ENCODE assay signal across 22 cellular contexts in genomic region chr5:65816729-65817128, GRCh38.
"Had no signal": no experiment of that assay in that cellular context is flagged by ENCODE, and none has a peak within 500 bp of the region (broad histone marks: within the 10 kb centered on the region; RNA-seq: fewer than 3 reads in every experiment).

No MANE protein-coding gene starts in this region.

- H3K4me3 Mint-ChIP-seq: activated CD8-positive, alpha-beta T cell treated with anti-CD3 and anti-CD28 coated beads for 36 hours; activated naive CD4-positive, alpha-beta T cell treated with anti-CD3 and anti-CD28 coated beads, Interleukin-2, amount 50 U/mL, for 24 hours; activated T-cell treated with anti-CD3 and anti-CD28 coated beads, Interleukin-2, amount 50 U/mL, for 4 hours; stimulated activated naive B cell treated with anti-CD40 and anti-IgM and Interleukin-4, amounts not matched to agents 10 μg/mL and 1 μg/mL and 100 μg/mL, for 72 hours; T-helper 1 cell treated with Interleukin-12 subunit alpha and Interleukin-12 subunit beta and Interleukin-4 antibody, amounts not matched to agents 30 μg/mL and 1 μg/mL, for 36 hours; WTC11 had no signal

- H3K9ac ChIP-seq: parathyroid adenoma had no signal

- H3K27ac Mint-ChIP-seq: activated CD8-positive, alpha-beta T cell treated with anti-CD3 and anti-CD28 coated beads for 36 hours; activated naive CD4-positive, alpha-beta T cell treated with anti-CD3 and anti-CD28 coated beads, Interleukin-2, amount 50 U/mL, for 24 hours; stimulated activated naive B cell treated with anti-CD40 and anti-IgM and Interleukin-4, amounts not matched to agents 10 μg/mL and 1 μg/mL and 100 μg/mL, for 72 hours; T-helper 1 cell treated with Interleukin-12 subunit alpha and Interleukin-12 subunit beta and Interleukin-4 antibody, amounts not matched to agents 30 μg/mL and 1 μg/mL, for 36 hours; WTC11 had no signal

- H3K9me3 ChIP-seq: colonic mucosa, esophagus squamous epithelium, heart left ventricle, lower lobe of right lung, tibial nerve, vagina had no signal

- H2AFZ ChIP-seq: parathyroid adenoma had no signal

- DNase-seq: activated CD4-positive, alpha-beta T cell treated with anti-CD3 and anti-CD28 coated beads for 48 hours; activated CD8-positive, alpha-beta T cell treated with anti-CD3 and anti-CD28 coated beads for 36 hours; activated effector memory CD4-positive, alpha-beta T cell treated with anti-CD3 and anti-CD28 coated beads, Interleukin-2, amount 50 U/mL, for 16 hours; activated T-cell treated with anti-CD3 and anti-CD28 coated beads, Interleukin-2, amount 50 U/mL, for 4 hours; adrenal gland; colonic mucosa; esophagus squamous epithelium; foreskin melanocyte; heart left ventricle; left colon; lower lobe of right lung; midbrain; retina; stimulated activated CD4-positive, alpha-beta T cell treated with anti-CD3 and anti-CD28 coated beads, Interleukin-15, amount 100 ng/mL, for 24 hours; stimulated activated CD4-positive, alpha-beta T cell treated with anti-CD3 and anti-CD28 coated beads, Interleukin-4, amount 100 ng/mL, for 1 hour; stimulated activated naive B cell treated with anti-CD40 and anti-IgM and Interleukin-4, amounts not matched to agents 10 μg/mL and 1 μg/mL and 100 μg/mL, for 72 hours had no signal

- H3K9me3 Mint-ChIP-seq: activated CD8-positive, alpha-beta T cell treated with anti-CD3 and anti-CD28 coated beads for 36 hours; activated naive CD4-positive, alpha-beta T cell treated with anti-CD3 and anti-CD28 coated beads, Interleukin-2, amount 50 U/mL, for 24 hours; activated T-cell treated with anti-CD3 and anti-CD28 coated beads, Interleukin-2, amount 50 U/mL, for 4 hours; stimulated activated naive B cell treated with anti-CD40 and anti-IgM and Interleukin-4, amounts not matched to agents 10 μg/mL and 1 μg/mL and 100 μg/mL, for 72 hours; T-helper 1 cell treated with Interleukin-12 subunit alpha and Interleukin-12 subunit beta and Interleukin-4 antibody, amounts not matched to agents 30 μg/mL and 1 μg/mL, for 36 hours; WTC11 had no signal

- H3K27me3 Mint-ChIP-seq: activated CD8-positive, alpha-beta T cell treated with anti-CD3 and anti-CD28 coated beads for 36 hours; activated naive CD4-positive, alpha-beta T cell treated with anti-CD3 and anti-CD28 coated beads, Interleukin-2, amount 50 U/mL, for 24 hours; stimulated activated naive B cell treated with anti-CD40 and anti-IgM and Interleukin-4, amounts not matched to agents 10 μg/mL and 1 μg/mL and 100 μg/mL, for 72 hours had no signal

- H3K27ac ChIP-seq: adrenal gland, colonic mucosa, esophagus squamous epithelium, heart left ventricle, lower lobe of right lung, parathyroid adenoma, tibial nerve, vagina had no signal

- H3K27me3 ChIP-seq: adrenal gland, colonic mucosa, esophagus squamous epithelium, heart left ventricle, tibial nerve, vagina had no signal

- H3K36me3 ChIP-seq: adrenal gland, colonic mucosa, lower lobe of right lung, vagina had no signal

- H3K4me1 ChIP-seq: adrenal gland, colonic mucosa, lower lobe of right lung, parathyroid adenoma, tibial nerve, vagina had no signal

- H3K4me3 ChIP-seq: adrenal gland, colonic mucosa, esophagus squamous epithelium, heart left ventricle, lower lobe of right lung, tibial nerve, vagina had no signal

- H3K79me2 ChIP-seq: parathyroid adenoma had no signal
